In genomic region chr1:84756455-84757082, GRCh38 we compare ENCODE assay signal across 2 cellular contexts.
TF ChIP-seq lines count a peak whose summit lies in the region.

No MANE protein-coding gene starts in this region.

TF ChIP-seq in GM23338, 12 proteins besides CTCF, POLR2A, EP300 and RAD21 (continued from another document):
- peak; percentile 61; the same call in 1 of the 2 replicates for TF ChIP-seq ZNF462 (CRISPR knock-in tag; IDR thresholded peaks at IDR 0.05)

TF ChIP-seq in IMR-90, 13 proteins besides CTCF, POLR2A, EP300 and RAD21 (continued from another document):
- TF ChIP-seq CHD1 (IDR thresholded peaks at IDR 0.05; ENCODE audit: low read depth, low read length): no peak
- TF ChIP-seq CEBPB (IDR thresholded peaks at IDR 0.05; ENCODE audit: low read depth, low read length): no peak
- no peak for TF ChIP-seq SMC3 (IDR thresholded peaks at IDR 0.05; ENCODE audit: low read depth, low read length)
TF ChIP-seq in IMR-90: peak in this region for 0.
